22 cellular contexts compared by ENCODE assay signal in the genomic region with DNA sequence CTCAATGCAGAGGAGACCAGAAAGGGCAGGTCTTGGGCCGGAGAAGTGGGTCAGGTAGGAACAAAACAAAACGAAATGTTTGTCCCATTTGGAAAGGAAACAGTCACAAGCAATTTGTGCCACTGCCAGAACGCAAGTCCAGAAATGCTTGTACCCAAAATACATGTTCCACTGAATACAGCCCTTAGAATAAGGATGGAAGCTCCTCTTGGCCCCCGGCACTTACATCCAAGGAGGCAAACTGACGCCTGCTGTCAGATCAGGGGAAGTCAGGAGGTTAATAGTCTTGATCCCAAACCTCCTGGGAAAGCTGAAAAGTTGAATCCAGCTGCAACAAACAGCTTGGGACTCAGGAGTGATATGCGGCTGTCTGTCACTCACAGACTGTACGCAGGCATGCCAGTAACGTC.
DNase-seq lines count a peak whose midpoint lies in the region; ATAC-seq and TF ChIP-seq lines count a peak whose summit lies in the region.
"Had no signal": no experiment of that assay in that cellular context is flagged by ENCODE, and none has a peak within 500 bp of the region (broad histone marks: within the 10 kb centered on the region; RNA-seq: fewer than 3 reads in every experiment).

No MANE protein-coding gene starts in this region.

- peaks cover 11% of the 10 kb centered on the region for H3K4me1 Mint-ChIP-seq in endodermal cell
- peaks cover 5% of the 10 kb centered on the region for H3K4me1 Mint-ChIP-seq in osteocyte (ENCODE audit: unreplicated experiment)
- no peaks in the 10 kb centered on the region for H3K4me1 Mint-ChIP-seq in HFFc6 (ENCODE audit: low read depth)
- H3K4me1 Mint-ChIP-seq: CD8-positive, alpha-beta memory T cell had no signal

- H3K4me1 ChIP-seq in endodermal cell (ENCODE audit: control insufficient read depth, insufficient read depth, low read length) = no peaks in the 10 kb centered on the region
- H3K4me1 ChIP-seq: Peyer's patch had no signal

- WGBS in endodermal cell (ENCODE audit: insufficient coverage in 1 of 2, insufficient read length in 1 of 2), 2 experiments = 87 to 97% methylated on average over 6 to 8 of the region's 8 CpGs

- H3K27me3 Mint-ChIP-seq in endodermal cell (ENCODE audit: insufficient read depth) = no peaks in the 10 kb centered on the region
- peaks cover 51% of the 10 kb centered on the region for H3K27me3 Mint-ChIP-seq in osteocyte (ENCODE audit: unreplicated experiment)
- peaks cover 14% of the 10 kb centered on the region for H3K27me3 Mint-ChIP-seq in HFFc6 (ENCODE audit: insufficient read depth)

- TF ChIP-seq CTCF in endodermal cell (conservative IDR thresholded peaks at IDR 0.05) (no peak), osteocyte (IDR thresholded peaks at IDR 0.05) (no peak), HFFc6 (IDR thresholded peaks at IDR 0.05) (no peak)

- no peaks in the 10 kb centered on the region for H3K36me3 ChIP-seq in endodermal cell (ENCODE audit: control insufficient read depth, insufficient read depth, low read length)
- H3K36me3 ChIP-seq: MG63, Peyer's patch had no signal

- no peak overlapping the region for H3K27ac ChIP-seq in endodermal cell (ENCODE audit: low read depth, low read length)
- H3K27ac ChIP-seq: C4-2B, Peyer's patch had no signal

- no peak overlapping the region for H3K4me3 ChIP-seq in endodermal cell (ENCODE audit: low read length)
- H3K4me3 ChIP-seq: MG63, Peyer's patch had no signal

- peak; percentile 24 for DNase-seq in Ammon's horn (ENCODE audit: low spot score)
- DNase-seq in NCI-H82 (lab: John Stamatoyannopoulos, UW) = peak; percentile 66
- peak; percentile 32 for DNase-seq in endodermal cell
- peak; percentile 62 for DNase-seq in osteocyte (ENCODE audit: extremely low spot score, unreplicated experiment)
- DNase-seq in superior temporal gyrus (ENCODE audit: extremely low spot score) = no peak
- no peak for DNase-seq in HFFc6
- DNase-seq: 8988T; AML-193; Calu3; CD8-positive, alpha-beta memory T cell; EL; GOT3; MG63; NCI-H1694 treated with DMSO at 0.1 percent for 48 hours; NCI-H2107; NCI-H345; NCI-H774; Peyer's patch had no signal

- no peaks in the 10 kb centered on the region for H3K9me3 ChIP-seq in endodermal cell (ENCODE audit: control insufficient read depth, low read length)
- H3K9me3 ChIP-seq: MG63, Peyer's patch had no signal

- H3K4me3 Mint-ChIP-seq in endodermal cell = no peak overlapping the region
- H3K4me3 Mint-ChIP-seq in osteocyte (ENCODE audit: unreplicated experiment) = no peak overlapping the region
- no peak overlapping the region for H3K4me3 Mint-ChIP-seq in HFFc6
- H3K4me3 Mint-ChIP-seq: CD8-positive, alpha-beta memory T cell had no signal

- no peaks in the 10 kb centered on the region for H3K27me3 ChIP-seq in endodermal cell (ENCODE audit: control insufficient read depth, insufficient read depth, low read length, poor library complexity, severe bottlenecking)
- H3K27me3 ChIP-seq: Peyer's patch had no signal

- no peak overlapping the region for H3K9ac ChIP-seq in endodermal cell (ENCODE audit: extremely low read depth, low read length, poor library complexity, severe bottlenecking)

- H3K9me3 Mint-ChIP-seq in endodermal cell (no peaks in the 10 kb centered on the region), osteocyte (ENCODE audit: unreplicated experiment) (no peaks in the 10 kb centered on the region), HFFc6 (no peaks in the 10 kb centered on the region)
- H3K9me3 Mint-ChIP-seq: CD8-positive, alpha-beta memory T cell had no signal

- H3K27ac Mint-ChIP-seq in endodermal cell = no peak overlapping the region
- no peak overlapping the region for H3K27ac Mint-ChIP-seq in osteocyte (ENCODE audit: unreplicated experiment)
- H3K27ac Mint-ChIP-seq in HFFc6 = no peak overlapping the region
- H3K27ac Mint-ChIP-seq: CD8-positive, alpha-beta memory T cell had no signal

- no peak for ATAC-seq in HG03045 (IDR thresholded peaks at IDR 0.05; ENCODE audit: unreplicated experiment)
- no peak for ATAC-seq in HG02938 (IDR thresholded peaks at IDR 0.05; ENCODE audit: unreplicated experiment)
- ATAC-seq: HCT116 had no signal

- no peaks in the 10 kb centered on the region for H3K36me3 Mint-ChIP-seq in endodermal cell (ENCODE audit: low read depth)
- H3K36me3 Mint-ChIP-seq in osteocyte (ENCODE audit: unreplicated experiment) = no peaks in the 10 kb centered on the region
- H3K36me3 Mint-ChIP-seq in HFFc6 (ENCODE audit: low read depth) = no peaks in the 10 kb centered on the region
- H3K36me3 Mint-ChIP-seq: CD8-positive, alpha-beta memory T cell had no signal

Comparison
In these comparisons a context has a peak if more than half of its experiments do, and no peak if none do; other contexts are left out.
1. DNase-seq: peak in Ammon's horn (single experiment), NCI-H82 (single experiment), endodermal cell (single experiment) and osteocyte (single experiment); none in superior temporal gyrus (single experiment) and HFFc6 (single experiment).